In the genomic region with DNA sequence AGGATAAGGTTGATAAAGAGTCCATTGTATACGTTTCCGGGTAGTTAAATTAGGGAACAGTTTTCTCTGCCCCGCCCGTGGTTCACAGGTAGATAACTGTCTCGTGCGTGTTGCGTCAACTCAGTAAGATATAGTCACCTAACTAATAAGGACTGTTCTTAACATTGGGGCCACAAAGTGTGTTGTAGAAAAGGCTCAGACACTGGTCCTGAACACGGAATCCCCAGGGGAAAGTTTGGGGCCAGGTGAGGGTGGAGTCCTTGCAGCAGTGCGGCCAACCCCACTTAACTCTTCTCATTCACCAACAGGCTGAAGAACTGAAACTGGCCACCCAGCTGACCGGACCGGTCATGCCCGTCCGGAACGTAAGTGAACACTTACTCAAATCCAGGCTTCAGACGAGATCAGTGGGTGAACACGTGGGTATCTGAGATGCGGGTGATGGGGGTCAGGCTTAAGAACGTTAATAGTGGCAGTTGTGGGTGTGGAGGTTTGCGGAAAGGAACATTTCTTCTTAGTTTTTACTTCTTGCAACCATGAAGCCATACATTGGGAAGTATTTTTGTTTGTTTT, we compare ENCODE assay signal across 8 cellular contexts.
DNase-seq lines count a peak whose midpoint lies in the region; ATAC-seq and TF ChIP-seq lines count a peak whose summit lies in the region.

No MANE protein-coding gene starts in this region.

- peaks cover 42% of the 10 kb centered on the region for H3K4me1 Mint-ChIP-seq in memory B cell

- in situ Hi-C loops in astrocyte of the cerebellum (cut with HindIII; ENCODE audit: low sequenced_read_pairs), result loop anchor here (5.0 kb wide), 1 partner anchor 125 kb away; a partner anchor contains a TSS

- ATAC-seq in memory B cell (ENCODE audit: low read depth), result no peak

- H3K4me3 Mint-ChIP-seq in memory B cell, result peak overlapping the region; percentile 99

- peak overlapping the region; percentile 97 for H3K27ac ChIP-seq in HUES48 (ENCODE audit: low read depth, low read length)

- peaks cover 11% of the 10 kb centered on the region for H3K36me3 Mint-ChIP-seq in memory B cell

- DNase-seq in AG09309 (ENCODE audit: low read depth) (no peak), astrocyte of the cerebellum (ENCODE audit: low read depth) (no peak), memory B cell (ENCODE audit: low spot score in 2 of 2) (no peak), SHP77 (lab: John Stamatoyannopoulos, UW) (no peak), NCI-H187 treated with DMSO at 0.1 percent for 48 hours (lab: John Stamatoyannopoulos, UW) (no peak), dedifferentiated amniotic fluid mesenchymal stem cell (ENCODE audit: extremely low spot score) (no peak)
- DNase-seq in activated CD4-positive, CD25-positive, alpha-beta regulatory T cell treated with anti-CD3 and anti-CD28 coated beads, Interleukin-2, amount 50 U/mL, for 72 hours, result no peak

- peak overlapping the region; percentile 82 for H3K27ac Mint-ChIP-seq in memory B cell

- no peaks in the 10 kb centered on the region for H3K27me3 Mint-ChIP-seq in memory B cell

- no peaks in the 10 kb centered on the region for H3K9me3 ChIP-seq in HUES48 (ENCODE audit: control insufficient read depth, insufficient read depth, low read length)

- H3K27me3 ChIP-seq in HUES48 (ENCODE audit: control insufficient read depth, insufficient read depth, low read length), result no peaks in the 10 kb centered on the region

- H3K36me3 ChIP-seq in HUES48 (ENCODE audit: control insufficient read depth, insufficient read depth, low read length), result peaks cover 46% of the 10 kb centered on the region

- H3K4me1 ChIP-seq in HUES48 (ENCODE audit: control insufficient read depth, insufficient read depth, low read length), result peaks cover 38% of the 10 kb centered on the region

- H3K9ac ChIP-seq in HUES48 (ENCODE audit: low read depth, low read length), result peak overlapping the region; percentile 99

- no peak for TF ChIP-seq CTCF in AG09309 (IDR thresholded peaks at IDR 0.05; ENCODE audit: control insufficient read depth, insufficient read depth, low read depth, low read length, missing control alignments)
- no peak for TF ChIP-seq CTCF in astrocyte of the cerebellum (IDR thresholded peaks at IDR 0.05; ENCODE audit: low read depth, low read length, missing control alignments)

- no peaks in the 10 kb centered on the region for H3K9me3 Mint-ChIP-seq in memory B cell

- H3K4me3 ChIP-seq in AG09309 (ENCODE audit: control insufficient read depth, low read depth, low read length) (peak overlapping the region; percentile 75), HUES48 (ENCODE audit: low read depth, low read length) (peak overlapping the region; percentile 94), astrocyte of the cerebellum (ENCODE audit: low read depth, low read length) (peak overlapping the region; percentile 88)
